In the genomic region with DNA sequence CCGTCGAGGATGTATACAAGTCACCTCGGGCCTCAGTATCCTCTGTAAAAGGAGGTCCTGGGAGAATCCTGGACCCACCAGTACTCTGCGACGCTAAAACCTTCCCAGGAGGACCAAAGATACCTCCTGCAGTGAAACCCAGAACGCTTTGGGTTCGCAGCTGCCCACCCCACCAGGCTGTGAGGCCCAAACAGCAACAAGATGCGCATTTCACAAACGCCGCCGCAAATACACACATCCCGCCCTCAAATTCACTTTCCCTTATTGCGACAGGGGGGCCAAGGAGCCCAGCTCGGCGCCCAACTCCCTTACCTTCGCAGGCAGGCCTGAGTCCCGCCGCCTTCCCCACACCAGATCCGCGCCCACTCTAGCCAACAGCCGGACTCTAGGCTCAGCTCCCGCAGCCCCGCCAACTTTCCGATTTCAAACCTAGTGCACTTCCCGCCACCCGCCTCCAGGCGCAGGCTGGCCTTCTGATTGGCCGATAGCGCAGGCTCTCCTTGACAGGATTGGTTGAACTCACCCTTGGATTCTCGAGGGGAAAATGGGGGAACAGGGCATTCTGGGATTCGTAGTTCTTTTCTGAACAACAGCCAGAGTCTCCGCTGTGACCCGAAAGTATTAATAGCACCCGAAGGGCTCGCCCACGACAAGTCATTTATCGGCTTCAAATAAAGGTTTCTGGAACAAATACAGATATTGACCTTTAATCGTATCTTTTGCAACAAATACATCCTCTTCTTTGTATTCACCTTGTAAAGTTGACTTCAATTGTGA, we compare ENCODE assay signal across 8 cellular contexts.
DNase-seq lines count a peak whose midpoint lies in the region; ATAC-seq and TF ChIP-seq lines count a peak whose summit lies in the region.

SPC25 (minus strand) TSS at position 425 of the 777 bp plus-strand sequence. CDS start 911 bp downstream, outside the sequence.

- H3K4me1 ChIP-seq in BLaER1: peaks cover 15% of the 10 kb centered on the region

- peak within 1 kb of the TSS; percentile 82 for H3K4me3 ChIP-seq in BLaER1
- H3K4me3 ChIP-seq in coronary artery: peak within 1 kb of the TSS; percentile 78

- no peaks in the 10 kb centered on the region for H3K27me3 ChIP-seq in BLaER1

- H3K27ac ChIP-seq in BLaER1: peak within 1 kb of the TSS; percentile 84
- no peak within 1 kb of the TSS for H3K27ac ChIP-seq in coronary artery

- no peaks in the 10 kb centered on the region for H4K20me1 ChIP-seq in BLaER1

- H3K9ac ChIP-seq in BLaER1: peak within 1 kb of the TSS; percentile 88

- DNase-seq in GM19240 (ENCODE audit: insufficient read length, low spot score) (peak; percentile 93), NCI-H526 (lab: John Stamatoyannopoulos, UW) (peak; percentile 94 to 96), coronary artery (ENCODE audit: low spot score) (peak; percentile 85), left kidney (ENCODE audit: low read depth, low spot score) (peak; percentile 98)
- DNase-seq in activated CD4-positive, alpha-beta T cell treated with anti-CD3 and anti-CD28 coated beads for 4 hours: peak; percentile 80 to 81
- DNase-seq in stimulated activated CD4-positive, alpha-beta T cell treated with anti-CD3 and anti-CD28 coated beads, Interleukin-1b, Interleukin-23, amount 100 ng/mL, for 48 hours: peak; percentile 90

- H3K4me2 ChIP-seq in BLaER1: peak within 1 kb of the TSS; percentile 94

- H3K9me3 ChIP-seq in BLaER1: no peaks in the 10 kb centered on the region; the same call in 1 of the 2 replicates

- ATAC-seq in HG03457 (IDR thresholded peaks at IDR 0.05; ENCODE audit: unreplicated experiment): peak; percentile 99

- H3K36me3 ChIP-seq in BLaER1: peaks cover 33% of the 10 kb centered on the region

- TF ChIP-seq CTCF in coronary artery (IDR thresholded peaks at IDR 0.05): no peak
